Comparison of ENCODE assay signal across 8 cellular contexts in genomic region chr5:172809774-172810173, GRCh38.
"Had no signal": no experiment of that assay in that cellular context is flagged by ENCODE, and none has a peak within 500 bp of the region (broad histone marks: within the 10 kb centered on the region; RNA-seq: fewer than 3 reads in every experiment).

No MANE protein-coding gene starts in this region.

- DNase-seq: H9, HCEC 1CT, HFFc6, KG1 had no signal

- H3K27ac ChIP-seq: HL-60 had no signal

- H3K27ac Mint-ChIP-seq: GM23338, H9, HFFc6 had no signal

- ATAC-seq: GM23338, HepG2, K562 had no signal

- H3K4me3 Mint-ChIP-seq: GM23338, H9, HFFc6 had no signal

- H3K4me3 ChIP-seq: GM23338, K562 had no signal
